30 cellular contexts compared by ENCODE assay signal in the genomic region with DNA sequence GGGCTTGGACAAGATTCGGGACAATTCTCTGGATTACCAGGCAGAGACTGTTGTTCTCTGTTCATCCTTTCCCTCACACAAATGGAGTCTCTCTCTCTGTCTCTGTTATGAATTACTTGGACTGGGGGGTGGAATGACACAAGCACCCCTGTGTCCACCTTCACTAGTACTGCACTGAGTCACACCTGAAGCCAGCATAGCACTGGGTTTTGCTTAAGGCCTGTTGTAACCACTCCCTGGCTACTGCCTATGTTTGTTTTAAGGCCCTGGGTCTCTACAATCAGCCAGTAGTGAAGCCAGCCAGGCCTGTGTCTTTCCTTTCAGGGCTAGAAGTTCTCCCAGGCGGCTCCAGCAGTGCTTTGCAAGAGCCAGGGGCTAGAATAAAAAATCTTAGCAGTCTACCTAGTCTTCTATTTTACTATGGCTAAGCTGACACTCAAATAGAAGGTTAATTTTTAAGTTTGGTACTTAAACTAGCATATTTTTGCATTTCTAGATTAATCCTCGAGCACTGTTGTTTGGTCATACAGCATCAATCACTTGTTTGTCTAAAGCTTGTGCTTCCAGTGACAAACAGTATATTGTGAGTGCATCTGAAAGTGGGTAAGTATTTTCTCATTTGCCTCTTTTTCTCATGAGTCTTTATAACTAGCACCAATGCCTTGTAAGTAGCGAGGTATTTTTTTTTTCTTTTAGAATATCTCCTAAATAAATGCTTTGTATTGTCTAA. TPM values are rescaled to one million over a fixed set of nuclear protein-coding genes. Genes with fewer than 3 reads are reported as not detected.
DNase-seq lines count a peak whose midpoint lies in the region; ATAC-seq, FAIRE-seq and TF ChIP-seq lines count a peak whose summit lies in the region.
"Had no signal": no experiment of that assay in that cellular context is flagged by ENCODE, and none has a peak within 500 bp of the region (broad histone marks: within the 10 kb centered on the region; RNA-seq: fewer than 3 reads in every experiment).

No MANE protein-coding gene starts in this region.

- TF ChIP-seq CTCF in bronchial epithelial cell (IDR thresholded peaks at IDR 0.05; ENCODE audit: insufficient read depth, low read length, severe bottlenecking), result no peak

- no peak overlapping the region for H3K4me3 ChIP-seq in bronchial epithelial cell (ENCODE audit: low read depth, low read length)
- H3K4me3 ChIP-seq: body of pancreas, lower lobe of right lung, skin epidermis, thoracic aorta had no signal

- FAIRE-seq in bronchial epithelial cell (lab: Jason Lieb, UNC), result peak; percentile 55
- FAIRE-seq: G401.6, keratinocyte, RCC 7860 had no signal

- no peaks in the 10 kb centered on the region for H3K27me3 ChIP-seq in bronchial epithelial cell (ENCODE audit: control insufficient read depth, insufficient read depth, low read length)
- H3K27me3 ChIP-seq: body of pancreas had no signal

- H3K27ac ChIP-seq in substantia nigra (ENCODE audit: low read depth, low read length, poor library complexity, severe bottlenecking), result peak overlapping the region; percentile 39
- H3K27ac ChIP-seq: body of pancreas, lower lobe of right lung, skin epidermis, thoracic aorta had no signal

- DNase-seq in HuH-7 (ENCODE audit: low spot score), result peak; percentile 1
- peak; percentile 72 for DNase-seq in bronchial epithelial cell (ENCODE audit: low read depth)
- DNase-seq in inferior parietal cortex (ENCODE audit: extremely low spot score), result peak; percentile 33
- DNase-seq in substantia nigra (lab: John Stamatoyannopoulos, UW), result peak in 5 of 49 donors; percentile 1 to 16 (median 6)
- DNase-seq in NCI-H748 treated with DMSO at 0.1 percent for 48 hours (lab: John Stamatoyannopoulos, UW), result no peak
- DNase-seq in NCI-H1694 treated with DMSO at 0.1 percent for 48 hours (lab: John Stamatoyannopoulos, UW), result no peak
- DNase-seq: activated CD8-positive, alpha-beta memory T cell treated with anti-CD3 and anti-CD28 coated beads, Interleukin-2, amount 50 U/mL, for 48 hours; activated CD8-positive, alpha-beta T cell treated with anti-CD3 and anti-CD28 coated beads for 36 hours; activated naive CD4-positive, alpha-beta T cell treated with Interleukin-2 at 50 U/mL for 16 hours; body of pancreas; COR-L47; DMS53; effector CD8-positive, alpha-beta T cell; erythroblast; HCEC 1CT; lower lobe of right lung; NCI-H1092; NCI-H1694; NCI-H446; NCI-H774; nephron progenitor cell; retina; SHP77 treated with DMSO at 0.1 percent for 48 hours; stimulated activated naive B cell treated with anti-CD40 and anti-IgM and Interleukin-4, amounts not matched to agents 10 μg/mL and 1 μg/mL and 100 μg/mL, for 72 hours had no signal

- H3K36me3 ChIP-seq in bronchial epithelial cell (ENCODE audit: control insufficient read depth, insufficient read depth, low read length), result no peaks in the 10 kb centered on the region
- H3K36me3 ChIP-seq: thoracic aorta had no signal

- ATAC-seq in HG03097 (IDR thresholded peaks at IDR 0.05; ENCODE audit: low FRiP score, unreplicated experiment), result no peak
- ATAC-seq: activated CD8-positive, alpha-beta T cell treated with anti-CD3 and anti-CD28 coated beads for 36 hours; body of pancreas; lower lobe of right lung; stimulated activated naive B cell treated with anti-CD40 and anti-IgM and Interleukin-4, amounts not matched to agents 10 μg/mL and 1 μg/mL and 100 μg/mL, for 72 hours had no signal

RNA-seq across cellular contexts. Expression of a gene that starts 27.8 kb away (rescaled TPM):
- 14.5 and 19.5 TPM in 2 replicates for total RNA-seq in bronchial epithelial cell

RNA-seq across cellular contexts. Expression of a gene that starts 40.6 kb away (rescaled TPM):
- total RNA-seq in bronchial epithelial cell, result 24.1 and 30.3 TPM in 2 replicates

Comparison
In these comparisons a context has a peak if more than half of its experiments do, and no peak if none do; other contexts are left out.
1. DNase-seq: peak in HuH-7 (single experiment), bronchial epithelial cell (single experiment) and inferior parietal cortex (single experiment); none in NCI-H748 treated with DMSO at 0.1 percent for 48 hours (single experiment) and NCI-H1694 treated with DMSO at 0.1 percent for 48 hours (single experiment).